8 cellular contexts compared by ENCODE assay signal in the genomic region with DNA sequence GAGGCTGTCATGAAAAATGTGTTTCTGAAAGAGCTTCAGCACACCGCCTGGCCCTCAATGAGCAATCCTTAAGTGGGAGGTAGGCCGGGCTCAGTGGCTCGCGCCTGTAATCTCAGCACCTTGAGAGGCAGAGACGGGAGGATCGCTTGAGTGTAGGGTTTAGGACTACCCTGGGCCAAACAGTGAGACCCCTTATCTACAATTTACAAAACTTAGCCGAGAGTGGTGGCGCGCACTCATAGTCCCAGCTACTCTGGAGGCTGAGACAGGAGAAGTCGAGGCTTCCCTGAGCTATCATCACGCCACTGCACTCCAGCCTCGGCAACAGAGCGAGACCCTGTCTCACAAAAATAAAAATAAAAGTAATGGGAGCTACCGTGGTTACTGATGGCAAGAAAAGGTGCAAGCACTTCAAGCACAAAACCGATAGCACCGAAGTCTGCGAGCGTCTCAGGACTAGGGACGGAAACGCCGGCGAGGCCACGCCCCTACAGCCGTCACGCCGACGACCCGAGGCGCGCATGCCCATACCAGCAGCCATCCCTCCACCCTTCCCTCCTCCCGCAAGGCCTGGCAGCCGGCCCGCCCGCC. TPM values are rescaled to one million over a fixed set of nuclear protein-coding genes. Genes with fewer than 3 reads are reported as not detected.
DNase-seq lines count a peak whose midpoint lies in the region; ATAC-seq, FAIRE-seq and TF ChIP-seq lines count a peak whose summit lies in the region.

No MANE protein-coding gene starts in this region.

- H3K27me3 ChIP-seq in HUES48 (ENCODE audit: control insufficient read depth, insufficient read depth, low read length) = no peaks in the 10 kb centered on the region
- H3K27me3 ChIP-seq in esophagus (ENCODE audit: control insufficient read depth in 1 of 2, insufficient read depth in 2 of 2, low read length in 2 of 2) = no peaks in the 10 kb centered on the region
- H3K27me3 ChIP-seq in mucosa of stomach (ENCODE audit: control insufficient read depth, insufficient read depth, low read length) = no peaks in the 10 kb centered on the region

- peaks cover 18% of the 10 kb centered on the region for H4K20me1 ChIP-seq in OCI-LY7 (ENCODE audit: insufficient read depth, low read length)

- 1% methylated on average over 34 of the region's 34 CpGs for WGBS in esophagus, 2 donors

- H3K36me3 ChIP-seq in HUES48 (ENCODE audit: control insufficient read depth, insufficient read depth, low read length) (peaks cover 29% of the 10 kb centered on the region), OCI-LY7 (ENCODE audit: insufficient read depth, low read length) (peaks cover 46% of the 10 kb centered on the region), esophagus (ENCODE audit: control insufficient read depth in 2 of 2, insufficient read depth in 2 of 2, low read length in 1 of 2) (peaks cover 3 to 13% of the 10 kb centered on the region in 2 donors), mucosa of stomach (ENCODE audit: control insufficient read depth, insufficient read depth, low read length) (peaks cover 8% of the 10 kb centered on the region)

- DNase-seq in D721Med (ENCODE audit: insufficient read length, low spot score) = peak; percentile 78
- peak; percentile 88 for DNase-seq in OCI-LY7 (ENCODE audit: low spot score)
- DNase-seq in activated T-cell treated with anti-CD3 and anti-CD28 coated beads, Interleukin-2, amount 50 U/mL, for 1 hour = peak; percentile 92
- DNase-seq in stimulated activated CD8-positive, alpha-beta memory T cell treated with anti-CD3 and anti-CD28 coated beads, Interleukin-4, amount 100 ng/mL, for 48 hours = peak; percentile 94

- no peak for FAIRE-seq in D721Med (lab: Jason Lieb, UNC)

- H3K79me2 ChIP-seq in OCI-LY7 (ENCODE audit: insufficient read depth, low read depth, low read length) = peaks cover 39% of the 10 kb centered on the region

- TF ChIP-seq CTCF in D721Med (IDR thresholded peaks at IDR 0.05; ENCODE audit: insufficient read depth, missing control alignments) = no peak
- TF ChIP-seq CTCF in OCI-LY7 (conservative IDR thresholded peaks at IDR 0.05; ENCODE audit: low read length) = no peak

- H3K4me2 ChIP-seq in OCI-LY7 (ENCODE audit: low read length) = peak overlapping the region; percentile 92

- intact Hi-C loops in OCI-LY7 (cut with micrococcal nuclease; ENCODE audit: unreplicated experiment) = loop anchor here (1.0 kb wide), 1 partner anchor 65 kb away; a partner anchor contains a TSS

- CTCF ChIA-PET in OCI-LY7 (lab: Charles Lee; ENCODE audit: unreplicated experiment) = no interaction called here

- H3K4me1 ChIP-seq in HUES48 (ENCODE audit: control insufficient read depth, insufficient read depth, low read length) (no peaks in the 10 kb centered on the region; the same call in 1 of the 2 replicates), OCI-LY7 (ENCODE audit: insufficient read depth, low read length, poor library complexity, severe bottlenecking) (peaks cover 13% of the 10 kb centered on the region), esophagus (ENCODE audit: control insufficient read depth in 2 of 2, insufficient read depth in 2 of 2, low read length in 1 of 2) (peaks cover 3 to 9% of the 10 kb centered on the region in 2 donors), mucosa of stomach (ENCODE audit: control insufficient read depth, insufficient read depth, low read length) (peaks cover 11% of the 10 kb centered on the region)

- no peak overlapping the region for H2AFZ ChIP-seq in OCI-LY7 (ENCODE audit: low read length)

- peak overlapping the region; percentile 99 for H3K4me3 ChIP-seq in HUES48 (ENCODE audit: low read depth, low read length)
- H3K4me3 ChIP-seq in OCI-LY7 (ENCODE audit: low read depth, low read length, poor library complexity, severe bottlenecking) = peak overlapping the region; percentile 92
- H3K4me3 ChIP-seq in esophagus (ENCODE audit: low read depth in 1 of 2, low read length in 2 of 2) = peak overlapping the region; percentile 62 to 99
- H3K4me3 ChIP-seq in mucosa of stomach (ENCODE audit: low read length) = peak overlapping the region; percentile 98

- ATAC-seq in GM21515 (IDR thresholded peaks at IDR 0.05; ENCODE audit: unreplicated experiment) = peak; percentile 85

- POLR2A ChIA-PET in OCI-LY7 (lab: Charles Lee) = interaction anchor here (0.7 to 1.0 kb wide), 2 partner anchors 9 to 110 kb away, joined by 3 read pairs; no protein-coding TSS in a partner anchor

- H3K9ac ChIP-seq in HUES48 (ENCODE audit: low read depth, low read length) = peak overlapping the region; percentile 69
- peak overlapping the region; percentile 82 for H3K9ac ChIP-seq in mucosa of stomach (ENCODE audit: low read length)

- no peaks in the 10 kb centered on the region for H3K9me2 ChIP-seq in OCI-LY7 (ENCODE audit: insufficient read depth, low read length)

- H3K27ac ChIP-seq in HUES48 (ENCODE audit: low read depth, low read length) (no peak overlapping the region), OCI-LY7 (ENCODE audit: low read depth, low read length, poor library complexity, severe bottlenecking) (peak overlapping the region; percentile 75), esophagus (ENCODE audit: low read depth in 2 of 2, low read length in 1 of 2) (peak overlapping the region; percentile 97 to 99)

- BruUV-seq in OCI-LY7 (replicated peaks; lab: Mats Ljungman, UMichigan) = no TSS peak

- H3K9me3 ChIP-seq in HUES48 (ENCODE audit: control insufficient read depth, insufficient read depth, low read length) = no peaks in the 10 kb centered on the region
- H3K9me3 ChIP-seq in OCI-LY7 (ENCODE audit: low read length) = no peaks in the 10 kb centered on the region
- H3K9me3 ChIP-seq in esophagus (ENCODE audit: control insufficient read depth in 2 of 2, insufficient read depth in 1 of 2, low read depth in 1 of 2, low read length in 1 of 2) = no peaks in the 10 kb centered on the region
- no peaks in the 10 kb centered on the region for H3K9me3 ChIP-seq in mucosa of stomach (ENCODE audit: control insufficient read depth, low read length)

RNA-seq across cellular contexts. Expression of a gene that starts 0.6 kb away (rescaled TPM):
- total RNA-seq in OCI-LY7 (2014; rRNA removed; shearing (Covaris generic)) = 45.4 and 48.2 TPM in 2 replicates
- total RNA-seq in OCI-LY7 (2022) = 47.4 and 48.3 TPM in 2 replicates
- 10 to 100 TPM; 11.2 TPM for polyA plus RNA-seq in esophagus

RNA-seq across cellular contexts. Expression of a gene that starts 22.8 kb away (rescaled TPM):
- total RNA-seq in OCI-LY7 (2014; rRNA removed; shearing (Covaris generic)) = 2.4 and 4.5 TPM in 2 replicates
- 2.8 and 4.0 TPM in 2 replicates for total RNA-seq in OCI-LY7 (2022)
- 1 to 10 TPM; 3.3 to 6.3 TPM for polyA plus RNA-seq in esophagus

RNA-seq across cellular contexts. Expression of a gene that starts 43.5 kb away (rescaled TPM):
- not detected in 2 replicates for total RNA-seq in OCI-LY7 (2014; rRNA removed; shearing (Covaris generic))
- not detected in 2 replicates for total RNA-seq in OCI-LY7 (2022)
- polyA plus RNA-seq in esophagus = under 1 TPM; 0.20 to 0.21 TPM
